In the genomic region with DNA sequence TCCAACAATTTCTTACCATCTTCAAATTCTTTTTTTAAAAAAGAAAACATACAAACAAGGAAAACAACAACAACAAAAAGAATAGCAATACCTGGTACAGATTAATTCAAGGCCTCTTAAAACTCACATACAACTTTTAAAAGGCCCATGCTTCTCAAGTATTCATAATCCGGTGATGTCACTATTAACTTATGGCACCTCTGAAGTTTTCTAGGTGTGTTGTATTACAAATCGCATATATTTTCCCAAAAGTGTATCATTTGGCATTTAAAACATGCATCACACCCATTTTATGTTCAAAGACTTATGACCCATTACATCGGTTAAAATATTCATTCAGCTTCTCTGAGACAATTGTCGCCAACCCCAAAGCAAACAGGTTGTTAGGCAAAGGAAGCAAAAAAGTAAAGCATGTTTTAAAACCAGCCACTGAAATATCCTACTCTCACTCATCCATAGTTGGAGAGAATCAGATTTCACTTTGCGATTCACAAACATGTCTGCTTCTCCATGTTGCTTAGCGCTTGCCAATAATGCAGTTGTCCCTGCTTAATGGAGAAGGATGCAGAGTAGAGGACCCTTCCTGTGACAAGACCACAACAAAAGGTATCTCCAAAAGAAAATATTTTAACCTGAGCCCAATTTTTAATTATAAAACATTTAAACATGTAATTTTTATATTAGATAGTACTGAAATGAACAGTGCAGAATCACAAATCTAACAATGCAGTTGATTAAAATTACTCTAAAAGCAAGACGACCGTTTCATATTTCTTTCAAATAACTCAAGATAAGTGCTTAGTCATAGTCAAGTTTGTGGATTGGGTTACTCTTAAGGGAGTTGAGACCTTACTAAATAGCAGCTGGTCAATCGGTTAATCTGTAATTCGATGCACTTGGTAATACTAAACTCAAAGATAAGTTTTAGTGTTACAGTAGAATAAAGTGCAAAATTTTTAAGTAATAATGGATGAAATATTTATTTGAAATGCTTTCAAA, we compare ENCODE assay signal across 8 cellular contexts. TPM values are rescaled to one million over a fixed set of nuclear protein-coding genes. Genes with fewer than 3 reads are reported as not detected.
DNase-seq lines count a peak whose midpoint lies in the region; ATAC-seq, FAIRE-seq and TF ChIP-seq lines count a peak whose summit lies in the region.

No MANE protein-coding gene starts in this region.

- peak overlapping the region; percentile 99 for H3K4me3 Mint-ChIP-seq in neural crest cell

- H3K27ac Mint-ChIP-seq in neural crest cell (ENCODE audit: unreplicated experiment): peak overlapping the region; percentile 99

- H3K27ac ChIP-seq in heart right ventricle: peak overlapping the region in 8 of 10 donors; percentile 97 to 100 (median 100)
- no peak overlapping the region for H3K27ac ChIP-seq in H1 (ENCODE audit: low read depth, low read length)

- no peaks in the 10 kb centered on the region for H3K9me3 ChIP-seq in heart right ventricle
- no peaks in the 10 kb centered on the region for H3K9me3 ChIP-seq in H1 (ENCODE audit: insufficient read depth in 2 of 2, low read depth in 1 of 2, low read length in 1 of 2)

- peaks cover 3% of the 10 kb centered on the region for H3K23me2 ChIP-seq in H1 (ENCODE audit: low read depth, low read length)

- no peak for TF ChIP-seq RAD21 in H1 (IDR thresholded peaks at IDR 0.05 in 1 of 2, conservative IDR thresholded peaks at IDR 0.05 in 1 of 2; ENCODE audit: low read depth in 2 of 2, low read length in 2 of 2)

- no peak for TF ChIP-seq EP300 in H1 (IDR thresholded peaks at IDR 0.05; ENCODE audit: borderline replicate concordance in 1 of 2, low read depth in 2 of 2, low read length in 2 of 2)

- no peak overlapping the region for H2AFZ ChIP-seq in H1 (ENCODE audit: low read length)

- no peak overlapping the region for H2BK20ac ChIP-seq in H1 (ENCODE audit: low read length)

- H3K56ac ChIP-seq in H1 (replicated peaks; ENCODE audit: insufficient read length, low read depth, low read length): no peak overlapping the region

- H3K36me3 Mint-ChIP-seq in neural crest cell (ENCODE audit: low read depth): peaks cover 13% of the 10 kb centered on the region

- no peak overlapping the region for H3K14ac ChIP-seq in H1 (ENCODE audit: insufficient read length)

- H3K23ac ChIP-seq in H1 (ENCODE audit: insufficient read length): no peak overlapping the region

- no peaks in the 10 kb centered on the region for H3K9me3 Mint-ChIP-seq in neural crest cell

- 0 out of 3 replicates have a peak, but pooled peaks of 1 of the 2 experiments have one; percentile 17 for TF ChIP-seq POLR2A in H1 (IDR thresholded peaks at IDR 0.05; ENCODE audit: control extremely low read depth in 1 of 2, low read depth in 2 of 2, low read length in 2 of 2)

- peaks cover 14 to 56% of the 10 kb centered on the region in 2 experiments for H3K79me2 ChIP-seq in H1 (ENCODE audit: control insufficient read depth in 1 of 2, insufficient read depth in 2 of 2, low read length in 2 of 2)

- H4K5ac ChIP-seq in H1 (ENCODE audit: insufficient read length, low read depth, low read length): no peak overlapping the region

- DNase-seq in heart right ventricle: no peak
- DNase-seq in cardiac septum (ENCODE audit: low spot score): no peak
- peak; percentile 61 for DNase-seq in RKO (ENCODE audit: low spot score)
- no peak for DNase-seq in H1 (ENCODE audit: low read depth in 1 of 2, low spot score in 2 of 2)
- no peak for DNase-seq in neural crest cell (ENCODE audit: low read depth, low spot score)
- no peak for DNase-seq in activated CD4-positive, CD25-positive, alpha-beta regulatory T cell treated with anti-CD3 and anti-CD28 coated beads, Interleukin-2, amount 50 U/mL, for 72 hours
- DNase-seq in HuH-7 (ENCODE audit: low spot score): no peak

- ATAC-seq in heart right ventricle: no peak
- no peak for ATAC-seq in GM19467 (IDR thresholded peaks at IDR 0.05; ENCODE audit: unreplicated experiment)

- no peak overlapping the region for H2AK5ac ChIP-seq in H1 (ENCODE audit: low read depth, low read length)

- peak overlapping the region in 1 of 4 experiments; percentile 10; a peak in 1 of 7 replicates for H3K9ac ChIP-seq in H1 (replicated peaks in 1 of 4; ENCODE audit: extremely low read depth in 1 of 4, low read depth in 3 of 4, low read length in 3 of 4)

- H3K4me1 ChIP-seq in heart right ventricle (peaks cover 6 to 67% (median 46%) of the 10 kb centered on the region in 9 donors), H1 (replicated peaks in 1 of 4; ENCODE audit: control insufficient read depth in 3 of 4, insufficient read depth in 4 of 4, low read length in 3 of 4) (peaks cover 0 to 3% (median 0%) of the 10 kb centered on the region in 4 experiments; a peak in 4 of 7 replicates)

- POLR2A ChIA-PET in H1 (lab: Charles Lee; ENCODE audit: partially characterized antibody): interaction anchor here (0.6 to 4.9 kb wide), 22 partner anchors 10 to 473 kb away, joined by 3 to 58 read pairs (median 6); a partner anchor contains a TSS

- no peak overlapping the region for H2BK120ac ChIP-seq in H1 (replicated peaks; ENCODE audit: low read depth, low read length)

- H3K36me3 ChIP-seq in heart right ventricle (peaks cover 0 to 37% (median 31%) of the 10 kb centered on the region in 9 donors), H1 (ENCODE audit: control insufficient read depth in 2 of 4, insufficient read depth in 4 of 4, low read length in 3 of 4) (peaks cover 6 to 24% (median 14%) of the 10 kb centered on the region in 4 experiments)

- 25 to 30% methylated on average over 10 of the region's 10 CpGs for WGBS in heart right ventricle, 2 donors
- WGBS in H1 (ENCODE audit: extremely low coverage in 1 of 2, insufficient coverage in 1 of 2, insufficient read length in 1 of 2, insufficient replicate concordance in 2 of 2, low coverage in 1 of 2, low lambda C conversion rate in 2 of 2, missing lambda C conversion rate in 1 of 2), 2 experiments: 40% methylated on average over 10 of the region's 10 CpGs; no CpG with 5 or more reads in 1 of the 2 experiments

- no peaks in the 10 kb centered on the region for H3K27me3 Mint-ChIP-seq in neural crest cell (ENCODE audit: low read depth)

- peak overlapping the region; percentile 90 to 93 for H3K4me2 ChIP-seq in H1 (ENCODE audit: insufficient read depth in 1 of 2, low read depth in 2 of 2, low read length in 2 of 2)

- H4K20me1 ChIP-seq in H1 (replicated peaks in 1 of 2; ENCODE audit: control insufficient read depth in 1 of 2, insufficient read depth in 2 of 2, low read length in 2 of 2): peaks cover 2 to 7% of the 10 kb centered on the region in 2 experiments

- intact Hi-C loops in heart right ventricle (cut with DNase I): loop anchor here in 3 of 10 donors (5.0 to 10.0 kb wide), 2 partner anchors 52 to 190 kb away; a partner anchor contains a TSS
- intact Hi-C loops in cardiac septum (cut with DNase I): loop anchor here (5.0 to 10.0 kb wide), 2 partner anchors 192 to 410 kb away; a partner anchor contains a TSS

- no peak overlapping the region for H3K4ac ChIP-seq in H1 (replicated peaks; ENCODE audit: insufficient read length, low read depth, low read length)

- H3K79me1 ChIP-seq in H1 (ENCODE audit: low read depth, low read length): no peaks in the 10 kb centered on the region; the same call in 1 of the 2 replicates

- no peak overlapping the region for H3K18ac ChIP-seq in H1 (ENCODE audit: extremely low read depth, low read length)

- no peak overlapping the region for H2BK15ac ChIP-seq in H1 (ENCODE audit: low read length)

- H4K91ac ChIP-seq in H1 (replicated peaks; ENCODE audit: insufficient read length, low read length): no peak overlapping the region

- peaks cover 26% of the 10 kb centered on the region for H3K4me1 Mint-ChIP-seq in neural crest cell

- H4K8ac ChIP-seq in H1 (ENCODE audit: extremely low read depth, insufficient read depth, low read length): no peak overlapping the region

- H2BK12ac ChIP-seq in H1 (ENCODE audit: low read depth, low read length): no peak overlapping the region

- no peak overlapping the region for H2BK5ac ChIP-seq in H1 (ENCODE audit: low read depth, low read length)

- CTCF ChIA-PET in H1 (lab: Charles Lee; ENCODE audit: partially characterized antibody): no interaction called here

- H3K27me3 ChIP-seq in heart right ventricle (no peaks in the 10 kb centered on the region), H1 (replicated peaks in 1 of 4; ENCODE audit: control insufficient read depth in 3 of 4, extremely low read depth in 1 of 4, insufficient read depth in 3 of 4, low read length in 3 of 4) (no peaks in the 10 kb centered on the region)

- no peak for FAIRE-seq in H1 (lab: Jason Lieb, UNC)

- TF ChIP-seq CTCF in heart right ventricle (IDR thresholded peaks at IDR 0.05) (no peak), H1 (IDR thresholded peaks at IDR 0.05; ENCODE audit: control extremely low read depth in 1 of 3, insufficient read depth in 1 of 3, low read depth in 1 of 3, low read length in 3 of 3) (no peak), neural crest cell (conservative IDR thresholded peaks at IDR 0.05) (no peak)

- H3K4me3 ChIP-seq in heart right ventricle (peak overlapping the region; percentile 57 to 99 (median 86)), H1 (ENCODE audit: extremely low read depth in 1 of 4, insufficient read depth in 2 of 4, low read depth in 3 of 4, low read length in 4 of 4) (peak overlapping the region; percentile 63 to 95 (median 84); a peak in 7 of 8 replicates)

RNA-seq across cellular contexts. Expression of a gene that starts 1.6 kb away (rescaled TPM):
- total RNA-seq in heart right ventricle (100 to 1,000 TPM; 424 to 543 (median 483) TPM), cardiac septum (494 TPM), neural crest cell (329 and 340 TPM in 2 replicates)
- polyA plus RNA-seq in heart right ventricle (100 to 1,000 TPM in 1 of 2 donors, 10 to 100 TPM in 1; 65.2 to 675 TPM), H1 (2011; rRNA removed) (86.4 and 163 TPM in 2 replicates)
- total RNA-seq in H1 (2021; fragmentation: NEBNext Ultra II Directional; extraction: Animal tissue kit (Norgen Biotek cat#: 25700)): 326 and 332 TPM in 2 replicates
- polyA plus RNA-seq in H1 (2011; cell fraction: cytosol; rRNA removed): 268 TPM
- 62.2 TPM for polyA plus RNA-seq in H1 (2011; cell fraction: nucleus; rRNA removed)
- polyA plus RNA-seq in H1 (2012, experiment 1 of 2): 368 to 573 TPM (median 403 TPM) in 4 replicates
- 106 TPM for polyA plus RNA-seq in H1 (2012, experiment 2 of 2)
- 502 TPM for polyA plus RNA-seq in H1 (2013, experiment 1 of 2)
- polyA plus RNA-seq in H1 (2013, experiment 2 of 2): 505 TPM
- polyA minus RNA-seq in H1 (2011; rRNA and poly(A)+ RNA removed): 126 and 158 TPM in 2 replicates
- 107 TPM for polyA minus RNA-seq in H1 (2011; cell fraction: cytosol; rRNA and poly(A)+ RNA removed)
- 64.5 TPM for polyA minus RNA-seq in H1 (2011; cell fraction: nucleus; rRNA and poly(A)+ RNA removed)

RNA-seq across cellular contexts. Expression of a gene that starts 50.7 kb away (rescaled TPM):
- total RNA-seq in heart right ventricle (100 to 1,000 TPM; 136 to 249 (median 184) TPM), cardiac septum (214 TPM), neural crest cell (197 and 212 TPM in 2 replicates)
- polyA plus RNA-seq in heart right ventricle (100 to 1,000 TPM in 1 of 2 donors, 10 to 100 TPM in 1; 47.1 to 100 TPM), H1 (2011; rRNA removed) (75.0 and 105 TPM in 2 replicates)
- total RNA-seq in H1 (2021; fragmentation: NEBNext Ultra II Directional; extraction: Animal tissue kit (Norgen Biotek cat#: 25700)): 205 and 211 TPM in 2 replicates
- 208 TPM for polyA plus RNA-seq in H1 (2011; cell fraction: cytosol; rRNA removed)
- 72.2 TPM for polyA plus RNA-seq in H1 (2011; cell fraction: nucleus; rRNA removed)
- 191 to 217 TPM (median 207 TPM) in 4 replicates for polyA plus RNA-seq in H1 (2012, experiment 1 of 2)
- polyA plus RNA-seq in H1 (2012, experiment 2 of 2): 8.6 TPM
- polyA plus RNA-seq in H1 (2013, experiment 1 of 2): 48.5 TPM
- 48.1 TPM for polyA plus RNA-seq in H1 (2013, experiment 2 of 2)
- polyA minus RNA-seq in H1 (2011; rRNA and poly(A)+ RNA removed): 123 and 127 TPM in 2 replicates
- 137 TPM for polyA minus RNA-seq in H1 (2011; cell fraction: cytosol; rRNA and poly(A)+ RNA removed)
- polyA minus RNA-seq in H1 (2011; cell fraction: nucleus; rRNA and poly(A)+ RNA removed): 47.4 TPM
